In the genomic region with DNA sequence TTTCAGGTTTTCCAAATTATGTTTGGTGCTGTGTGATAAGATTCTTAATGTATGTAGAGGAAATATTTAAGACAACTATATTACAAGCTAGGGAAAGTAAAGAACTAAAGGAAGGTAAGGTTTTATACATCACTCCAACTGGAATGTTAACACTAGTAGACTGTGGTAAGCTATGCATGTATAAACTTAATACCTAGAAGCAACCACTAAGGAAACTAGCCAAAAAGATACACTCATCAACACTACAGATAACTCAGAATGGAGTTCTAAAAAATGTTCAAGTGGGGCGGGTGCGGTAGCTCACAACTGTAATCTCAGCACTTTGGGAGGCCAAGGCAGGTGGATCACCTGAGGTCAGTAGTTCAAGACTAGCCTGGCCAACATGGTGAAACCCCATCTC, we compare ENCODE assay signal across 24 cellular contexts. TPM values are rescaled to one million over a fixed set of nuclear protein-coding genes. Genes with fewer than 3 reads are reported as not detected.
A peak's percentile ranks its signal among the peaks of the same experiment; 100 is the strongest.
DNase-seq lines count a peak whose midpoint lies in the region; ATAC-seq, FAIRE-seq and TF ChIP-seq lines count a peak whose summit lies in the region.
"Had no signal": no experiment of that assay in that cellular context is flagged by ENCODE, and none has a peak within 500 bp of the region (broad histone marks: within the 10 kb centered on the region; RNA-seq: fewer than 3 reads in every experiment).

No MANE protein-coding gene starts in this region.

- H3K36me3 Mint-ChIP-seq in natural killer cell, result peaks cover 7% of the 10 kb centered on the region

- H3K27me3 Mint-ChIP-seq in natural killer cell (ENCODE audit: low read depth in 2 of 2), result peaks cover 8 to 13% of the 10 kb centered on the region in 2 donors

- peaks cover 4 to 6% of the 10 kb centered on the region in 2 donors for H3K9me3 Mint-ChIP-seq in natural killer cell

- H3K4me3 Mint-ChIP-seq in natural killer cell, result no peak overlapping the region
- H3K4me3 Mint-ChIP-seq: CD4-positive, alpha-beta T cell had no signal

- peaks cover 3% of the 10 kb centered on the region for H3K9me1 ChIP-seq in keratinocyte (ENCODE audit: control insufficient read depth, extremely low read depth, insufficient read depth, low read length)

- H3K4me1 Mint-ChIP-seq in natural killer cell, result peaks cover 0 to 6% of the 10 kb centered on the region in 2 donors

- no peak overlapping the region for H3K4me3 ChIP-seq in epithelial cell of esophagus (ENCODE audit: low read length)
- no peak overlapping the region for H3K4me3 ChIP-seq in keratinocyte (ENCODE audit: control insufficient read depth in 2 of 3, extremely low read depth in 1 of 3, insufficient read depth in 2 of 3, low read depth in 1 of 3, low read length in 3 of 3)
- no peak overlapping the region for H3K4me3 ChIP-seq in ascending aorta
- H3K4me3 ChIP-seq: GM12878, SK-N-MC had no signal

- DNase-seq in A172 (ENCODE audit: low spot score) (peak; percentile 28), M059J (ENCODE audit: low read depth) (peak; percentile 58), epithelial cell of esophagus (ENCODE audit: low read depth) (peak; percentile 36), keratinocyte (ENCODE audit: low read depth, low spot score) (peak; percentile 40), ascending aorta (ENCODE audit: low spot score in 2 of 2) (no peak), natural killer cell (no peak), NCI-H187 (lab: John Stamatoyannopoulos, UW) (no peak)
- DNase-seq: Caco-2; CD4-positive, alpha-beta T cell; DMS 273 treated with DMSO at 0.1 percent for 48 hours; DND-41; H7; KG1; NCI-H1092 treated with DMSO at 0.1 percent for 48 hours; NCI-H1436 treated with DMSO at 0.1 percent for 48 hours; NCI-H2029; NCI-H2227 treated with DMSO at 0.1 percent for 48 hours; NCI-H524; NCI-H774; NK-92 treated with Interleukin-12 subunit alpha and Interleukin-12 subunit beta, amount 100 ng/mL, for 24 hours; SHP77 treated with DMSO at 0.1 percent for 48 hours had no signal

- intact Hi-C loops in ascending aorta (cut with DNase I) (no loop called here), natural killer cell (cut with micrococcal nuclease) (no loop called here)

- H3K27me3 ChIP-seq in keratinocyte (ENCODE audit: control insufficient read depth, extremely low read depth, insufficient read depth, low read length), result no peaks in the 10 kb centered on the region
- H3K27me3 ChIP-seq in ascending aorta, result no peaks in the 10 kb centered on the region

- H3K9me3 ChIP-seq in keratinocyte (ENCODE audit: control insufficient read depth, low read depth, low read length) (peaks cover 8% of the 10 kb centered on the region), ascending aorta (peaks cover 0 to 5% of the 10 kb centered on the region in 2 donors)

- no peak for ATAC-seq in natural killer cell
- ATAC-seq: GM12878 had no signal

- no peaks in the 10 kb centered on the region for H3K36me3 ChIP-seq in keratinocyte (ENCODE audit: control insufficient read depth in 2 of 2, extremely low read depth in 1 of 2, insufficient read depth in 2 of 2, low read length in 2 of 2)
- H3K36me3 ChIP-seq in ascending aorta, result no peaks in the 10 kb centered on the region

- H3K27ac Mint-ChIP-seq in natural killer cell, result no peak overlapping the region
- H3K27ac Mint-ChIP-seq: CD4-positive, alpha-beta T cell had no signal

- FAIRE-seq in keratinocyte (lab: Jason Lieb, UNC), result peak; percentile 5
- FAIRE-seq: GM12878 had no signal

- H3K4me1 ChIP-seq in keratinocyte (ENCODE audit: control insufficient read depth, extremely low read depth, insufficient read depth, low read length) (peaks cover 20% of the 10 kb centered on the region), ascending aorta (peaks cover 0 to 11% of the 10 kb centered on the region in 2 donors)
- H3K4me1 ChIP-seq: Caco-2 had no signal

- dilution Hi-C loops in keratinocyte (cut with MboI; ENCODE audit: extremely low pct_ligation_motif_present, low sequenced_read_pairs), result no loop called here

- H3K9ac ChIP-seq in keratinocyte (ENCODE audit: control insufficient read depth, extremely low read depth, insufficient read depth, low read length), result no peak overlapping the region

- TF ChIP-seq CTCF in epithelial cell of esophagus (IDR thresholded peaks at IDR 0.05; ENCODE audit: insufficient read depth, low read depth, low read length, missing control alignments) (no peak), keratinocyte (optimal IDR thresholded peaks at IDR 0.05 in 1 of 3, IDR thresholded peaks at IDR 0.05 in 1 of 3, conservative IDR thresholded peaks at IDR 0.05 in 1 of 3; ENCODE audit: extremely low read depth in 1 of 3, insufficient read depth in 2 of 3, low read length in 3 of 3) (no peak), ascending aorta (IDR thresholded peaks at IDR 0.05) (no peak), natural killer cell (IDR thresholded peaks at IDR 0.05) (no peak)

- H3K4me2 ChIP-seq in keratinocyte (ENCODE audit: control insufficient read depth, extremely low read depth, insufficient read depth, low read depth, low read length), result no peak overlapping the region

- H3K27ac ChIP-seq in keratinocyte (ENCODE audit: control insufficient read depth, insufficient read depth, low read length) (no peak overlapping the region), ascending aorta (no peak overlapping the region)
- H3K27ac ChIP-seq: RWPE1, SK-N-MC had no signal

- no peaks in the 10 kb centered on the region for H3K79me2 ChIP-seq in keratinocyte (ENCODE audit: control insufficient read depth, insufficient read depth, low read length)

- H4K20me1 ChIP-seq in keratinocyte (ENCODE audit: control insufficient read depth, extremely low read depth, insufficient read depth, low read length), result no peaks in the 10 kb centered on the region

- H2AFZ ChIP-seq in keratinocyte (ENCODE audit: control insufficient read depth, low read length), result no peak overlapping the region

RNA-seq across cellular contexts. Expression of gene MALL, which starts 37.8 kb away (rescaled TPM):
- 184 and 298 TPM in 2 replicates for total RNA-seq in A172 (2014; rRNA removed; shearing (Covaris generic))
- total RNA-seq in M059J (2014; rRNA removed; shearing (Covaris generic)), result 27.5 and 42.0 TPM in 2 replicates
- 11.1 to 80.8 TPM (median 29.0 TPM) in 3 replicates for polyA plus RNA-seq in keratinocyte
- polyA plus RNA-seq in keratinocyte (2011; ENCODE audit: low read depth), result 7.6 TPM
- 37.5 and 48.1 TPM in 2 replicates for polyA plus RNA-seq in keratinocyte (2011; cell fraction: cytosol; rRNA removed)
- 22.1 and 22.4 TPM in 2 replicates for polyA plus RNA-seq in keratinocyte (2011; cell fraction: nucleus; rRNA removed)
- polyA plus RNA-seq in keratinocyte (2012; ENCODE audit: low replicate concordance), result 66.5 and 66.8 TPM in 2 replicates
- polyA minus RNA-seq in keratinocyte, result 12.4 to 62.5 TPM (median 24.6 TPM) in 3 replicates
- polyA minus RNA-seq in keratinocyte (2011; cell fraction: cytosol; rRNA and poly(A)+ RNA removed), result 25.9 TPM
- 7.0 and 8.2 TPM in 2 replicates for polyA minus RNA-seq in keratinocyte (2011; cell fraction: nucleus; rRNA and poly(A)+ RNA removed)
- total RNA-seq in ascending aorta (38.5 TPM), natural killer cell (not detected)
- total RNA-seq: CD4-positive, alpha-beta T cell had no signal
- polyA plus RNA-seq: GM12878 had no signal

RNA-seq across cellular contexts. Expression of gene NPHP1, which starts 51.4 kb away (rescaled TPM):
- total RNA-seq in A172 (2014; rRNA removed; shearing (Covaris generic)), result 17.4 and 25.7 TPM in 2 replicates
- total RNA-seq in M059J (2014; rRNA removed; shearing (Covaris generic)), result 6.5 and 8.9 TPM in 2 replicates
- 2.9 to 8.1 TPM (median 3.9 TPM) in 3 replicates for polyA plus RNA-seq in keratinocyte
- 5.1 TPM for polyA plus RNA-seq in keratinocyte (2011; ENCODE audit: low read depth)
- 3.3 and 4.2 TPM in 2 replicates for polyA plus RNA-seq in keratinocyte (2011; cell fraction: cytosol; rRNA removed)
- 4.3 and 5.7 TPM in 2 replicates for polyA plus RNA-seq in keratinocyte (2011; cell fraction: nucleus; rRNA removed)
- polyA plus RNA-seq in keratinocyte (2012; ENCODE audit: low replicate concordance), result 2.6 and 5.0 TPM in 2 replicates
- 0.62 to 2.7 TPM (median 1.0 TPM) in 3 replicates for polyA minus RNA-seq in keratinocyte
- 0.96 TPM for polyA minus RNA-seq in keratinocyte (2011; cell fraction: cytosol; rRNA and poly(A)+ RNA removed)
- 1.9 and 2.2 TPM in 2 replicates for polyA minus RNA-seq in keratinocyte (2011; cell fraction: nucleus; rRNA and poly(A)+ RNA removed)
- total RNA-seq in ascending aorta (9.8 TPM), natural killer cell (under 1 TPM; 0.11 to 0.30 (median 0.24) TPM)

RNA-seq across cellular contexts. Expression of gene MTLN, which starts 58.9 kb away (rescaled TPM):
- total RNA-seq in A172 (2014; rRNA removed; shearing (Covaris generic)), result 123 and 155 TPM in 2 replicates
- total RNA-seq in M059J (2014; rRNA removed; shearing (Covaris generic)), result 81.6 and 86.7 TPM in 2 replicates
- 16.9 to 61.5 TPM (median 34.8 TPM) in 3 replicates for polyA plus RNA-seq in keratinocyte
- polyA plus RNA-seq in keratinocyte (2011; ENCODE audit: low read depth), result 11.2 TPM
- polyA plus RNA-seq in keratinocyte (2011; cell fraction: cytosol; rRNA removed), result 12.4 and 37.7 TPM in 2 replicates
- 14.0 and 14.7 TPM in 2 replicates for polyA plus RNA-seq in keratinocyte (2011; cell fraction: nucleus; rRNA removed)
- polyA plus RNA-seq in keratinocyte (2012; ENCODE audit: low replicate concordance), result 40.4 and 56.7 TPM in 2 replicates
- polyA minus RNA-seq in keratinocyte, result 9.2 to 12.4 TPM (median 9.8 TPM) in 3 replicates
- 40.5 TPM for polyA minus RNA-seq in keratinocyte (2011; cell fraction: cytosol; rRNA and poly(A)+ RNA removed)
- polyA minus RNA-seq in keratinocyte (2011; cell fraction: nucleus; rRNA and poly(A)+ RNA removed), result 5.2 and 5.5 TPM in 2 replicates
- 381 TPM for total RNA-seq in ascending aorta
- 10 to 100 TPM in 2 of 3 donors, 1 to 10 TPM in 1; 6.8 to 14.0 (median 13.1) TPM for total RNA-seq in natural killer cell

Comparison
In these comparisons a context has a peak if more than half of its experiments do, and no peak if none do; other contexts are left out.
1. DNase-seq: peak in A172 (single experiment), M059J (single experiment), epithelial cell of esophagus (single experiment) and keratinocyte (single experiment); none in ascending aorta (0 of 2), natural killer cell (single experiment) and NCI-H187 (0 of 2).
2. RNA of gene MALL, which starts 37.8 kb away (total RNA-seq): 184 to 298 TPM in A172, 27.5 to 42.0 TPM in M059J and 38.5 TPM in ascending aorta (single experiment); not detected in natural killer cell; every median in the first group is over 10 times any median in the second.